8 cellular contexts compared by ENCODE assay signal in the genomic region with DNA sequence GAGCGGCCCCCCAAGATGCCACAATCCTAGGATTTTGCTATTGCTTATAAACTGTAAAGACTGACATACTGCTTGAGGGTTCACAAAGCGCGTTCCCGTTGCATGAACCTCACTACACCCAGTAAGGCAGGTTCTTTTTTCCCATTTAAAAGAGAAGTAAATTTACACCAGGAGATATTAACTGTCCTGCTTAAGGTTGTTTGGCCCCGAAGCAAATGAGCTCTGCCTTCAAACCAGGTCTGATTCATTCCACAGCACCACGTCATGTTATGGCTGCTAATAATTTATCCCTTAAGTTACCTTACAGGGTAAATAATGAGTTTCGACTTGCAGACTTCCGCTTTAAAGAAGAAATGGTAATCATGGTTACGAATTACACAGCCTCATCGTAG. TPM values are rescaled to one million over a fixed set of nuclear protein-coding genes. Genes with fewer than 3 reads are reported as not detected.
A peak's percentile ranks its signal among the peaks of the same experiment; 100 is the strongest.
DNase-seq lines count a peak whose midpoint lies in the region; ATAC-seq and TF ChIP-seq lines count a peak whose summit lies in the region.

No MANE protein-coding gene starts in this region.

- peak overlapping the region; percentile 94 for H3K27ac ChIP-seq in epithelial cell of prostate

- peaks cover 26% of the 10 kb centered on the region for H3K4me1 Mint-ChIP-seq in activated CD8-positive, alpha-beta memory T cell treated with anti-CD3 and anti-CD28 coated beads, Interleukin-2, amount 10 ng/mL, durations not matched to agents 7 days and 5 days
- H3K4me1 Mint-ChIP-seq in WTC11: peaks cover 30% of the 10 kb centered on the region
- H3K4me1 Mint-ChIP-seq in naive thymus-derived CD8-positive, alpha-beta T cell: peaks cover 19 to 47% (median 31%) of the 10 kb centered on the region in 4 donors

- no peak for TF ChIP-seq CTCF in WTC11 (IDR thresholded peaks at IDR 0.05)

- peak; percentile 58 for DNase-seq in activated CD8-positive, alpha-beta memory T cell treated with anti-CD3 and anti-CD28 coated beads, Interleukin-2, amount 10 ng/mL, durations not matched to agents 7 days and 5 days
- DNase-seq in activated CD8-positive, alpha-beta memory T cell treated with anti-CD3 and anti-CD28 coated beads, Interleukin-2, amount 50 U/mL, for 48 hours: no peak
- DNase-seq in HPDE6-E6E7 (ENCODE audit: extremely low spot score) (peak; percentile 73), WTC11 (ENCODE audit: low spot score) (no peak), epithelial cell of prostate (ENCODE audit: low read depth, low spot score) (peak; percentile 82), iPS-NIHi7 (ENCODE audit: extremely low spot score) (no peak)
- DNase-seq in naive thymus-derived CD8-positive, alpha-beta T cell: peak in 6 of 10 donors; percentile 6 to 66 (median 36)
- no peak for DNase-seq in effector CD8-positive, alpha-beta T cell (lab: John Stamatoyannopoulos, UW)

- POLR2A ChIA-PET in WTC11 (lab: Charles Lee): interaction anchor here (0.5 to 1.7 kb wide), 2 partner anchors 29 to 39 kb away, joined by 4 to 5 read pairs; no protein-coding TSS in a partner anchor
- POLR2A ChIA-PET in naive thymus-derived CD8-positive, alpha-beta T cell (lab: Charles Lee): interaction anchor here (0.9 to 1.0 kb wide), 3 partner anchors 37 to 451 kb away, joined by 3 read pairs; a partner anchor contains a TSS

- no peaks in the 10 kb centered on the region for H3K9me3 Mint-ChIP-seq in activated CD8-positive, alpha-beta memory T cell treated with anti-CD3 and anti-CD28 coated beads, Interleukin-2, amount 10 ng/mL, durations not matched to agents 7 days and 5 days (ENCODE audit: low read depth)
- H3K9me3 Mint-ChIP-seq in WTC11: no peaks in the 10 kb centered on the region
- no peaks in the 10 kb centered on the region for H3K9me3 Mint-ChIP-seq in naive thymus-derived CD8-positive, alpha-beta T cell

- CTCF ChIA-PET in activated CD8-positive, alpha-beta memory T cell treated with anti-CD3 and anti-CD28 coated beads, Interleukin-2, amount 10 ng/mL, durations not matched to agents 7 days and 5 days (lab: Charles Lee): interaction anchor here (1.1 to 1.5 kb wide), 4 partner anchors 35 to 106 kb away, joined by 4 to 7 read pairs (median 6); no protein-coding TSS in a partner anchor
- CTCF ChIA-PET in WTC11 (lab: Charles Lee): interaction anchor here (1.0 to 3.7 kb wide), 2 partner anchors 8 to 35 kb away, joined by 3 to 20 read pairs; no protein-coding TSS in a partner anchor

- peak; percentile 25 for ATAC-seq in activated CD8-positive, alpha-beta memory T cell treated with anti-CD3 and anti-CD28 coated beads, Interleukin-2, amount 10 ng/mL, durations not matched to agents 7 days and 5 days
- ATAC-seq in WTC11: no peak; the same call in 1 of the 2 replicates
- ATAC-seq in naive thymus-derived CD8-positive, alpha-beta T cell: peak; percentile 19 to 23

- H3K27me3 Mint-ChIP-seq in activated CD8-positive, alpha-beta memory T cell treated with anti-CD3 and anti-CD28 coated beads, Interleukin-2, amount 10 ng/mL, durations not matched to agents 7 days and 5 days: no peaks in the 10 kb centered on the region
- H3K27me3 Mint-ChIP-seq in WTC11 (ENCODE audit: low read depth): no peaks in the 10 kb centered on the region
- H3K27me3 Mint-ChIP-seq in naive thymus-derived CD8-positive, alpha-beta T cell: no peaks in the 10 kb centered on the region

- H3K4me3 Mint-ChIP-seq in activated CD8-positive, alpha-beta memory T cell treated with anti-CD3 and anti-CD28 coated beads, Interleukin-2, amount 10 ng/mL, durations not matched to agents 7 days and 5 days: peak overlapping the region; percentile 93
- H3K4me3 Mint-ChIP-seq in WTC11: no peak overlapping the region; the same call in 1 of the 2 replicates
- peak overlapping the region in 8 of 10 donors; percentile 89 to 99 (median 96) for H3K4me3 Mint-ChIP-seq in naive thymus-derived CD8-positive, alpha-beta T cell

- peaks cover 1% of the 10 kb centered on the region for H3K36me3 Mint-ChIP-seq in activated CD8-positive, alpha-beta memory T cell treated with anti-CD3 and anti-CD28 coated beads, Interleukin-2, amount 10 ng/mL, durations not matched to agents 7 days and 5 days
- peaks cover 12% of the 10 kb centered on the region; the same call in 1 of the 2 replicates for H3K36me3 Mint-ChIP-seq in WTC11
- H3K36me3 Mint-ChIP-seq in naive thymus-derived CD8-positive, alpha-beta T cell: no peaks in the 10 kb centered on the region

- H3K27ac Mint-ChIP-seq in activated CD8-positive, alpha-beta memory T cell treated with anti-CD3 and anti-CD28 coated beads, Interleukin-2, amount 10 ng/mL, durations not matched to agents 7 days and 5 days: peak overlapping the region; percentile 89
- H3K27ac Mint-ChIP-seq in WTC11: peak overlapping the region; percentile 98
- peak overlapping the region; percentile 53 to 97 (median 92) for H3K27ac Mint-ChIP-seq in naive thymus-derived CD8-positive, alpha-beta T cell

TF ChIP-seq in WTC11, 78 proteins besides CTCF, POLR2A, EP300 and RAD21 (continues in another document):
- TF ChIP-seq MXD4 (CRISPR knock-in tag; IDR thresholded peaks at IDR 0.05; ENCODE audit: borderline replicate concordance) (no peak), TEAD1 (CRISPR knock-in tag; IDR thresholded peaks at IDR 0.05) (no peak), ZBTB21 (CRISPR knock-in tag; IDR thresholded peaks at IDR 0.05; ENCODE audit: borderline replicate concordance) (no peak)
- TF ChIP-seq, protein P1, sequence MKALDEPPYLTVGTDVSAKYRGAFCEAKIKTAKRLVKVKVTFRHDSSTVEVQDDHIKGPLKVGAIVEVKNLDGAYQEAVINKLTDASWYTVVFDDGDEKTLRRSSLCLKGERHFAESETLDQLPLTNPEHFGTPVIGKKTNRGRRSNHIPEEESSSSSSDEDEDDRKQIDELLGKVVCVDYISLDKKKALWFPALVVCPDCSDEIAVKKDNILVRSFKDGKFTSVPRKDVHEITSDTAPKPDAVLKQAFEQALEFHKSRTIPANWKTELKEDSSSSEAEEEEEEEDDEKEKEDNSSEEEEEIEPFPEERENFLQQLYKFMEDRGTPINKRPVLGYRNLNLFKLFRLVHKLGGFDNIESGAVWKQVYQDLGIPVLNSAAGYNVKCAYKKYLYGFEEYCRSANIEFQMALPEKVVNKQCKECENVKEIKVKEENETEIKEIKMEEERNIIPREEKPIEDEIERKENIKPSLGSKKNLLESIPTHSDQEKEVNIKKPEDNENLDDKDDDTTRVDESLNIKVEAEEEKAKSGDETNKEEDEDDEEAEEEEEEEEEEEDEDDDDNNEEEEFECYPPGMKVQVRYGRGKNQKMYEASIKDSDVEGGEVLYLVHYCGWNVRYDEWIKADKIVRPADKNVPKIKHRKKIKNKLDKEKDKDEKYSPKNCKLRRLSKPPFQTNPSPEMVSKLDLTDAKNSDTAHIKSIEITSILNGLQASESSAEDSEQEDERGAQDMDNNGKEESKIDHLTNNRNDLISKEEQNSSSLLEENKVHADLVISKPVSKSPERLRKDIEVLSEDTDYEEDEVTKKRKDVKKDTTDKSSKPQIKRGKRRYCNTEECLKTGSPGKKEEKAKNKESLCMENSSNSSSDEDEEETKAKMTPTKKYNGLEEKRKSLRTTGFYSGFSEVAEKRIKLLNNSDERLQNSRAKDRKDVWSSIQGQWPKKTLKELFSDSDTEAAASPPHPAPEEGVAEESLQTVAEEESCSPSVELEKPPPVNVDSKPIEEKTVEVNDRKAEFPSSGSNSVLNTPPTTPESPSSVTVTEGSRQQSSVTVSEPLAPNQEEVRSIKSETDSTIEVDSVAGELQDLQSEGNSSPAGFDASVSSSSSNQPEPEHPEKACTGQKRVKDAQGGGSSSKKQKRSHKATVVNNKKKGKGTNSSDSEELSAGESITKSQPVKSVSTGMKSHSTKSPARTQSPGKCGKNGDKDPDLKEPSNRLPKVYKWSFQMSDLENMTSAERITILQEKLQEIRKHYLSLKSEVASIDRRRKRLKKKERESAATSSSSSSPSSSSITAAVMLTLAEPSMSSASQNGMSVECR (CRISPR knock-in tag; IDR thresholded peaks at IDR 0.05; ENCODE audit: borderline replicate concordance): no peak
- TF ChIP-seq, protein P2, sequence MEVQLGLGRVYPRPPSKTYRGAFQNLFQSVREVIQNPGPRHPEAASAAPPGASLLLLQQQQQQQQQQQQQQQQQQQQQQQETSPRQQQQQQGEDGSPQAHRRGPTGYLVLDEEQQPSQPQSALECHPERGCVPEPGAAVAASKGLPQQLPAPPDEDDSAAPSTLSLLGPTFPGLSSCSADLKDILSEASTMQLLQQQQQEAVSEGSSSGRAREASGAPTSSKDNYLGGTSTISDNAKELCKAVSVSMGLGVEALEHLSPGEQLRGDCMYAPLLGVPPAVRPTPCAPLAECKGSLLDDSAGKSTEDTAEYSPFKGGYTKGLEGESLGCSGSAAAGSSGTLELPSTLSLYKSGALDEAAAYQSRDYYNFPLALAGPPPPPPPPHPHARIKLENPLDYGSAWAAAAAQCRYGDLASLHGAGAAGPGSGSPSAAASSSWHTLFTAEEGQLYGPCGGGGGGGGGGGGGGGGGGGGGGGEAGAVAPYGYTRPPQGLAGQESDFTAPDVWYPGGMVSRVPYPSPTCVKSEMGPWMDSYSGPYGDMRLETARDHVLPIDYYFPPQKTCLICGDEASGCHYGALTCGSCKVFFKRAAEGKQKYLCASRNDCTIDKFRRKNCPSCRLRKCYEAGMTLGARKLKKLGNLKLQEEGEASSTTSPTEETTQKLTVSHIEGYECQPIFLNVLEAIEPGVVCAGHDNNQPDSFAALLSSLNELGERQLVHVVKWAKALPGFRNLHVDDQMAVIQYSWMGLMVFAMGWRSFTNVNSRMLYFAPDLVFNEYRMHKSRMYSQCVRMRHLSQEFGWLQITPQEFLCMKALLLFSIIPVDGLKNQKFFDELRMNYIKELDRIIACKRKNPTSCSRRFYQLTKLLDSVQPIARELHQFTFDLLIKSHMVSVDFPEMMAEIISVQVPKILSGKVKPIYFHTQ (CRISPR knock-in tag; IDR thresholded peaks at IDR 0.05): no peak

RNA-seq across cellular contexts. Expression of a gene that starts 0.6 kb away (rescaled TPM):
- total RNA-seq in activated CD8-positive, alpha-beta memory T cell treated with anti-CD3 and anti-CD28 coated beads, Interleukin-2, amount 10 ng/mL, durations not matched to agents 7 days and 5 days: 1 to 10 TPM; 5.2 to 6.4 TPM
- total RNA-seq in WTC11 (2021): 18.1 to 23.0 TPM (median 19.2 TPM) in 3 replicates
- total RNA-seq in naive thymus-derived CD8-positive, alpha-beta T cell: 1 to 10 TPM; 4.6 to 5.7 TPM
- polyA plus RNA-seq in naive thymus-derived CD8-positive, alpha-beta T cell: 1 to 10 TPM in 2 of 3 donors, under 1 TPM in 1; 0.44 to 1.7 (median 1.1) TPM

RNA-seq across cellular contexts. Expression of a gene that starts 1.2 kb away (rescaled TPM):
- total RNA-seq in activated CD8-positive, alpha-beta memory T cell treated with anti-CD3 and anti-CD28 coated beads, Interleukin-2, amount 10 ng/mL, durations not matched to agents 7 days and 5 days: 10 to 100 TPM; 10.8 to 10.9 TPM
- total RNA-seq in WTC11 (2021): 38.1 to 40.1 TPM (median 38.6 TPM) in 3 replicates
- total RNA-seq in naive thymus-derived CD8-positive, alpha-beta T cell: 10 to 100 TPM in 1 of 2 experiments, 1 to 10 TPM in 1; 9.6 to 11.9 TPM
- 1 to 10 TPM; 2.7 to 4.9 (median 4.2) TPM for polyA plus RNA-seq in naive thymus-derived CD8-positive, alpha-beta T cell

RNA-seq across cellular contexts. Expression of a gene that starts 37.5 kb away (rescaled TPM):
- 1 to 10 TPM; 3.5 to 4.9 TPM for total RNA-seq in activated CD8-positive, alpha-beta memory T cell treated with anti-CD3 and anti-CD28 coated beads, Interleukin-2, amount 10 ng/mL, durations not matched to agents 7 days and 5 days
- 96.2 to 105 TPM (median 101 TPM) in 3 replicates for total RNA-seq in WTC11 (2021)
- total RNA-seq in naive thymus-derived CD8-positive, alpha-beta T cell: 10 to 100 TPM; 16.3 to 17.3 TPM
- 10 to 100 TPM in 1 of 3 donors, 1 to 10 TPM in 2; 8.3 to 13.7 (median 9.2) TPM for polyA plus RNA-seq in naive thymus-derived CD8-positive, alpha-beta T cell

Comparison
In these comparisons a context has a peak if more than half of its experiments do, and no peak if none do; other contexts are left out.
1. DNase-seq: peak in activated CD8-positive, alpha-beta memory T cell treated with anti-CD3 and anti-CD28 coated beads, Interleukin-2, amount 10 ng/mL, durations not matched to agents 7 days and 5 days (single experiment), HPDE6-E6E7 (single experiment), epithelial cell of prostate (single experiment) and naive thymus-derived CD8-positive, alpha-beta T cell (6 of 10); none in activated CD8-positive, alpha-beta memory T cell treated with anti-CD3 and anti-CD28 coated beads, Interleukin-2, amount 50 U/mL, for 48 hours (single experiment), WTC11 (single experiment), effector CD8-positive, alpha-beta T cell (single experiment) and iPS-NIHi7 (single experiment).
2. Peak in every context shown above with its lines, with median percentiles within 50 percentile points of each other: H3K27ac Mint-ChIP-seq.